Comparison of ENCODE assay signal across 2 cellular contexts in the genomic region with DNA sequence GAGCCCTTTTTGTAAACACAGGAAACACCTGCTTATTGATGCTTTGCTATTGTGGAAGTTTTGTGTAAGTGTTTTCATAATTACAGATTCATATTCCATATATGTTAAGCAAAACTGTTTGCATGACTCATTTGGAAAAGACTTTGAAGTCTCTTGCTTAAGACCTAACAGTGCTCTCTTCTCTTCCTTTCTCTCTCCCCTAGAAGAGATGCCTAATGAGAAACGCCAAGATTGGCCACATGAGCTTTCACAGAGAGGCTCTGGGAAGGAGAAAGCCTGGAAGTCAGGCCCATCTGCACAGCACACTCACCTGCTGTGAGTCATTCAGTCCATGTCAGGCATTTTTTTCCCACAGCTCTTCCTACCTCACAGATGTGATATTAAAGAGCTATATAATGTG.
A peak's percentile ranks its signal among the peaks of the same experiment; 100 is the strongest.
TF ChIP-seq lines count a peak whose summit lies in the region.

No MANE protein-coding gene starts in this region.

TF ChIP-seq in K562, 482 proteins besides CTCF, POLR2A, EP300 and RAD21:
- TF ChIP-seq, protein P1, sequence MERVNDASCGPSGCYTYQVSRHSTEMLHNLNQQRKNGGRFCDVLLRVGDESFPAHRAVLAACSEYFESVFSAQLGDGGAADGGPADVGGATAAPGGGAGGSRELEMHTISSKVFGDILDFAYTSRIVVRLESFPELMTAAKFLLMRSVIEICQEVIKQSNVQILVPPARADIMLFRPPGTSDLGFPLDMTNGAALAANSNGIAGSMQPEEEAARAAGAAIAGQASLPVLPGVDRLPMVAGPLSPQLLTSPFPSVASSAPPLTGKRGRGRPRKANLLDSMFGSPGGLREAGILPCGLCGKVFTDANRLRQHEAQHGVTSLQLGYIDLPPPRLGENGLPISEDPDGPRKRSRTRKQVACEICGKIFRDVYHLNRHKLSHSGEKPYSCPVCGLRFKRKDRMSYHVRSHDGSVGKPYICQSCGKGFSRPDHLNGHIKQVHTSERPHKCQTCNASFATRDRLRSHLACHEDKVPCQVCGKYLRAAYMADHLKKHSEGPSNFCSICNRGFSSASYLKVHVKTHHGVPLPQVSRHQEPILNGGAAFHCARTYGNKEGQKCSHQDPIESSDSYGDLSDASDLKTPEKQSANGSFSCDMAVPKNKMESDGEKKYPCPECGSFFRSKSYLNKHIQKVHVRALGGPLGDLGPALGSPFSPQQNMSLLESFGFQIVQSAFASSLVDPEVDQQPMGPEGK (CRISPR knock-in tag; IDR thresholded peaks at IDR 0.05; ENCODE audit: borderline replicate concordance), result no peak
- no peak for TF ChIP-seq SNRNP70 (optimal IDR thresholded peaks at IDR 0.05; ENCODE audit: low read depth, low read length)
- TF ChIP-seq, protein P2, sequence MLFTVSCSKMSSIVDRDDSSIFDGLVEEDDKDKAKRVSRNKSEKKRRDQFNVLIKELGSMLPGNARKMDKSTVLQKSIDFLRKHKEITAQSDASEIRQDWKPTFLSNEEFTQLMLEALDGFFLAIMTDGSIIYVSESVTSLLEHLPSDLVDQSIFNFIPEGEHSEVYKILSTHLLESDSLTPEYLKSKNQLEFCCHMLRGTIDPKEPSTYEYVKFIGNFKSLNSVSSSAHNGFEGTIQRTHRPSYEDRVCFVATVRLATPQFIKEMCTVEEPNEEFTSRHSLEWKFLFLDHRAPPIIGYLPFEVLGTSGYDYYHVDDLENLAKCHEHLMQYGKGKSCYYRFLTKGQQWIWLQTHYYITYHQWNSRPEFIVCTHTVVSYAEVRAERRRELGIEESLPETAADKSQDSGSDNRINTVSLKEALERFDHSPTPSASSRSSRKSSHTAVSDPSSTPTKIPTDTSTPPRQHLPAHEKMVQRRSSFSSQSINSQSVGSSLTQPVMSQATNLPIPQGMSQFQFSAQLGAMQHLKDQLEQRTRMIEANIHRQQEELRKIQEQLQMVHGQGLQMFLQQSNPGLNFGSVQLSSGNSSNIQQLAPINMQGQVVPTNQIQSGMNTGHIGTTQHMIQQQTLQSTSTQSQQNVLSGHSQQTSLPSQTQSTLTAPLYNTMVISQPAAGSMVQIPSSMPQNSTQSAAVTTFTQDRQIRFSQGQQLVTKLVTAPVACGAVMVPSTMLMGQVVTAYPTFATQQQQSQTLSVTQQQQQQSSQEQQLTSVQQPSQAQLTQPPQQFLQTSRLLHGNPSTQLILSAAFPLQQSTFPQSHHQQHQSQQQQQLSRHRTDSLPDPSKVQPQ (CRISPR knock-in tag; IDR thresholded peaks at IDR 0.05; ENCODE audit: borderline replicate concordance), result no peak
- TF ChIP-seq NFE2L1 (tag; IDR thresholded peaks at IDR 0.05; ENCODE audit: borderline replicate concordance, low read depth), result no peak
- TF ChIP-seq FOXK2 (conservative IDR thresholded peaks at IDR 0.05 in 1 of 2, IDR thresholded peaks at IDR 0.05 in 1 of 2; ENCODE audit: low read depth in 2 of 2), result no peak
- no peak for TF ChIP-seq SPI1 (IDR thresholded peaks at IDR 0.05; ENCODE audit: borderline replicate concordance, low read depth, low read length)
- no peak for TF ChIP-seq WHSC1 (IDR thresholded peaks at IDR 0.05; ENCODE audit: low read length)
- no peak for TF ChIP-seq EHMT2 (IDR thresholded peaks at IDR 0.05)
- no peak for TF ChIP-seq RFX5 (IDR thresholded peaks at IDR 0.05; ENCODE audit: low read depth, low read length)
- TF ChIP-seq, protein P3, sequence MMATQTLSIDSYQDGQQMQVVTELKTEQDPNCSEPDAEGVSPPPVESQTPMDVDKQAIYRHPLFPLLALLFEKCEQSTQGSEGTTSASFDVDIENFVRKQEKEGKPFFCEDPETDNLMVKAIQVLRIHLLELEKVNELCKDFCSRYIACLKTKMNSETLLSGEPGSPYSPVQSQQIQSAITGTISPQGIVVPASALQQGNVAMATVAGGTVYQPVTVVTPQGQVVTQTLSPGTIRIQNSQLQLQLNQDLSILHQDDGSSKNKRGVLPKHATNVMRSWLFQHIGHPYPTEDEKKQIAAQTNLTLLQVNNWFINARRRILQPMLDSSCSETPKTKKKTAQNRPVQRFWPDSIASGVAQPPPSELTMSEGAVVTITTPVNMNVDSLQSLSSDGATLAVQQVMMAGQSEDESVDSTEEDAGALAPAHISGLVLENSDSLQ (IDR thresholded peaks at IDR 0.05), result no peak
- TF ChIP-seq ZNF76 (CRISPR knock-in tag; IDR thresholded peaks at IDR 0.05; ENCODE audit: borderline replicate concordance), result no peak
- TF ChIP-seq, protein P4, sequence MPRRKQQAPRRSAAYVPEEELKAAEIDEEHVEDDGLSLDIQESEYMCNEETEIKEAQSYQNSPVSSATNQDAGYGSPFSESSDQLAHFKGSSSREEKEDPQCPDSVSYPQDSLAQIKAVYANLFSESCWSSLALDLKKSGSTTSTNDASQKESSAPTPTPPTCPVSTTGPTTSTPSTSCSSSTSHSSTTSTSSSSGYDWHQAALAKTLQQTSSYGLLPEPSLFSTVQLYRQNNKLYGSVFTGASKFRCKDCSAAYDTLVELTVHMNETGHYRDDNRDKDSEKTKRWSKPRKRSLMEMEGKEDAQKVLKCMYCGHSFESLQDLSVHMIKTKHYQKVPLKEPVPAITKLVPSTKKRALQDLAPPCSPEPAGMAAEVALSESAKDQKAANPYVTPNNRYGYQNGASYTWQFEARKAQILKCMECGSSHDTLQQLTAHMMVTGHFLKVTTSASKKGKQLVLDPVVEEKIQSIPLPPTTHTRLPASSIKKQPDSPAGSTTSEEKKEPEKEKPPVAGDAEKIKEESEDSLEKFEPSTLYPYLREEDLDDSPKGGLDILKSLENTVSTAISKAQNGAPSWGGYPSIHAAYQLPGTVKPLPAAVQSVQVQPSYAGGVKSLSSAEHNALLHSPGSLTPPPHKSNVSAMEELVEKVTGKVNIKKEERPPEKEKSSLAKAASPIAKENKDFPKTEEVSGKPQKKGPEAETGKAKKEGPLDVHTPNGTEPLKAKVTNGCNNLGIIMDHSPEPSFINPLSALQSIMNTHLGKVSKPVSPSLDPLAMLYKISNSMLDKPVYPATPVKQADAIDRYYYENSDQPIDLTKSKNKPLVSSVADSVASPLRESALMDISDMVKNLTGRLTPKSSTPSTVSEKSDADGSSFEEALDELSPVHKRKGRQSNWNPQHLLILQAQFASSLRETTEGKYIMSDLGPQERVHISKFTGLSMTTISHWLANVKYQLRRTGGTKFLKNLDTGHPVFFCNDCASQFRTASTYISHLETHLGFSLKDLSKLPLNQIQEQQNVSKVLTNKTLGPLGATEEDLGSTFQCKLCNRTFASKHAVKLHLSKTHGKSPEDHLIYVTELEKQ (CRISPR knock-in tag; IDR thresholded peaks at IDR 0.05), result no peak
- no peak for TF ChIP-seq ILF3 (IDR thresholded peaks at IDR 0.05; ENCODE audit: borderline replicate concordance)
TF ChIP-seq in K562: peak in this region for 0.

TF ChIP-seq in HepG2, 621 proteins besides CTCF, POLR2A, EP300 and RAD21 (continued from another document):
- TF ChIP-seq FOSL2 (CRISPR knock-in tag; IDR thresholded peaks at IDR 0.05) (0 out of 2 replicates have a peak, but pooled peaks have one; percentile 25), NCOR1 (IDR thresholded peaks at IDR 0.05; ENCODE audit: borderline replicate concordance, low read length) (no peak)
